ENCODE assay signal across 1 cellular context in genomic region chr2:55391155-55391554, GRCh38.
TF ChIP-seq lines count a peak whose summit lies in the region.

No MANE protein-coding gene starts in this region.

TF ChIP-seq in K562, 482 proteins besides CTCF, POLR2A, EP300 and RAD21 (continued from another document and continues in another):
- peak; percentile 86 for TF ChIP-seq HMBOX1 (IDR thresholded peaks at IDR 0.05)
- TF ChIP-seq PKNOX1 (IDR thresholded peaks at IDR 0.05) = peak; percentile 69
- 0 out of 2 replicates have a peak, but pooled peaks have one; percentile 18 for TF ChIP-seq FOXJ2 (tag; IDR thresholded peaks at IDR 0.05)
- TF ChIP-seq, protein P1, sequence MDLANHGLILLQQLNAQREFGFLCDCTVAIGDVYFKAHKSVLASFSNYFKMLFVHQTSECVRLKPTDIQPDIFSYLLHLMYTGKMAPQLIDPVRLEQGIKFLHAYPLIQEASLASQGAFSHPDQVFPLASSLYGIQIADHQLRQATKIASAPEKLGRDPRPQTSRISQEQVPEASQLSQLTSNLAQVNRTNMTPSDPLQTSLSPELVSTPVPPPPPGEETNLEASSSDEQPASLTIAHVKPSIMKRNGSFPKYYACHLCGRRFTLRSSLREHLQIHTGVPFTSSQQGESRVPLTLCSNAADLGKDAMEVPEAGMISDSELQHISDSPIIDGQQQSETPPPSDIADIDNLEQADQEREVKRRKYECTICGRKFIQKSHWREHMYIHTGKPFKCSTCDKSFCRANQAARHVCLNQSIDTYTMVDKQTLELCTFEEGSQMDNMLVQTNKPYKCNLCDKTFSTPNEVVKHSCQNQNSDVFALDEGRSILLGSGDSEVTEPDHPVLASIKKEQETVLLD (IDR thresholded peaks at IDR 0.05) = 0 out of 2 replicates have a peak, but pooled peaks have one; percentile 24
- TF ChIP-seq, protein P2, sequence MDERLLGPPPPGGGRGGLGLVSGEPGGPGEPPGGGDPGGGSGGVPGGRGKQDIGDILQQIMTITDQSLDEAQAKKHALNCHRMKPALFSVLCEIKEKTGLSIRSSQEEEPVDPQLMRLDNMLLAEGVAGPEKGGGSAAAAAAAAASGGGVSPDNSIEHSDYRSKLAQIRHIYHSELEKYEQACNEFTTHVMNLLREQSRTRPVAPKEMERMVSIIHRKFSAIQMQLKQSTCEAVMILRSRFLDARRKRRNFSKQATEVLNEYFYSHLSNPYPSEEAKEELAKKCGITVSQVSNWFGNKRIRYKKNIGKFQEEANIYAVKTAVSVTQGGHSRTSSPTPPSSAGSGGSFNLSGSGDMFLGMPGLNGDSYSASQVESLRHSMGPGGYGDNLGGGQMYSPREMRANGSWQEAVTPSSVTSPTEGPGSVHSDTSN (CRISPR knock-in tag; IDR thresholded peaks at IDR 0.05; ENCODE audit: low read depth) = no peak
- TF ChIP-seq, protein P2 (tag; conservative IDR thresholded peaks at IDR 0.05; ENCODE audit: low read depth) = peak; percentile 58; the same call in 1 of the 2 replicates
- TF ChIP-seq SETDB1 (IDR thresholded peaks at IDR 0.05; ENCODE audit: low read length) = no peak
- peak; percentile 30; the same call in 1 of the 2 replicates for TF ChIP-seq SMARCA4 (IDR thresholded peaks at IDR 0.05)
- peak; percentile 22; the same call in 1 of the 2 replicates for TF ChIP-seq GATAD2B (IDR thresholded peaks at IDR 0.05; ENCODE audit: borderline replicate concordance)
- peak; percentile 44 for TF ChIP-seq ARID1B (IDR thresholded peaks at IDR 0.05)
- 0 out of 2 replicates have a peak, but pooled peaks have one; percentile 53 for TF ChIP-seq ZZZ3 (IDR thresholded peaks at IDR 0.05)
- peak in 1 of 2 experiments; percentile 44 for TF ChIP-seq NCOA2 (IDR thresholded peaks at IDR 0.05; ENCODE audit: partially characterized antibody in 2 of 2)
- TF ChIP-seq ETV1 (tag; conservative IDR thresholded peaks at IDR 0.05; ENCODE audit: low read depth) = no peak
- 0 out of 2 replicates have a peak, but pooled peaks have one; percentile 1 for TF ChIP-seq GTF2E2 (tag; IDR thresholded peaks at IDR 0.05)
- TF ChIP-seq, protein P3, sequence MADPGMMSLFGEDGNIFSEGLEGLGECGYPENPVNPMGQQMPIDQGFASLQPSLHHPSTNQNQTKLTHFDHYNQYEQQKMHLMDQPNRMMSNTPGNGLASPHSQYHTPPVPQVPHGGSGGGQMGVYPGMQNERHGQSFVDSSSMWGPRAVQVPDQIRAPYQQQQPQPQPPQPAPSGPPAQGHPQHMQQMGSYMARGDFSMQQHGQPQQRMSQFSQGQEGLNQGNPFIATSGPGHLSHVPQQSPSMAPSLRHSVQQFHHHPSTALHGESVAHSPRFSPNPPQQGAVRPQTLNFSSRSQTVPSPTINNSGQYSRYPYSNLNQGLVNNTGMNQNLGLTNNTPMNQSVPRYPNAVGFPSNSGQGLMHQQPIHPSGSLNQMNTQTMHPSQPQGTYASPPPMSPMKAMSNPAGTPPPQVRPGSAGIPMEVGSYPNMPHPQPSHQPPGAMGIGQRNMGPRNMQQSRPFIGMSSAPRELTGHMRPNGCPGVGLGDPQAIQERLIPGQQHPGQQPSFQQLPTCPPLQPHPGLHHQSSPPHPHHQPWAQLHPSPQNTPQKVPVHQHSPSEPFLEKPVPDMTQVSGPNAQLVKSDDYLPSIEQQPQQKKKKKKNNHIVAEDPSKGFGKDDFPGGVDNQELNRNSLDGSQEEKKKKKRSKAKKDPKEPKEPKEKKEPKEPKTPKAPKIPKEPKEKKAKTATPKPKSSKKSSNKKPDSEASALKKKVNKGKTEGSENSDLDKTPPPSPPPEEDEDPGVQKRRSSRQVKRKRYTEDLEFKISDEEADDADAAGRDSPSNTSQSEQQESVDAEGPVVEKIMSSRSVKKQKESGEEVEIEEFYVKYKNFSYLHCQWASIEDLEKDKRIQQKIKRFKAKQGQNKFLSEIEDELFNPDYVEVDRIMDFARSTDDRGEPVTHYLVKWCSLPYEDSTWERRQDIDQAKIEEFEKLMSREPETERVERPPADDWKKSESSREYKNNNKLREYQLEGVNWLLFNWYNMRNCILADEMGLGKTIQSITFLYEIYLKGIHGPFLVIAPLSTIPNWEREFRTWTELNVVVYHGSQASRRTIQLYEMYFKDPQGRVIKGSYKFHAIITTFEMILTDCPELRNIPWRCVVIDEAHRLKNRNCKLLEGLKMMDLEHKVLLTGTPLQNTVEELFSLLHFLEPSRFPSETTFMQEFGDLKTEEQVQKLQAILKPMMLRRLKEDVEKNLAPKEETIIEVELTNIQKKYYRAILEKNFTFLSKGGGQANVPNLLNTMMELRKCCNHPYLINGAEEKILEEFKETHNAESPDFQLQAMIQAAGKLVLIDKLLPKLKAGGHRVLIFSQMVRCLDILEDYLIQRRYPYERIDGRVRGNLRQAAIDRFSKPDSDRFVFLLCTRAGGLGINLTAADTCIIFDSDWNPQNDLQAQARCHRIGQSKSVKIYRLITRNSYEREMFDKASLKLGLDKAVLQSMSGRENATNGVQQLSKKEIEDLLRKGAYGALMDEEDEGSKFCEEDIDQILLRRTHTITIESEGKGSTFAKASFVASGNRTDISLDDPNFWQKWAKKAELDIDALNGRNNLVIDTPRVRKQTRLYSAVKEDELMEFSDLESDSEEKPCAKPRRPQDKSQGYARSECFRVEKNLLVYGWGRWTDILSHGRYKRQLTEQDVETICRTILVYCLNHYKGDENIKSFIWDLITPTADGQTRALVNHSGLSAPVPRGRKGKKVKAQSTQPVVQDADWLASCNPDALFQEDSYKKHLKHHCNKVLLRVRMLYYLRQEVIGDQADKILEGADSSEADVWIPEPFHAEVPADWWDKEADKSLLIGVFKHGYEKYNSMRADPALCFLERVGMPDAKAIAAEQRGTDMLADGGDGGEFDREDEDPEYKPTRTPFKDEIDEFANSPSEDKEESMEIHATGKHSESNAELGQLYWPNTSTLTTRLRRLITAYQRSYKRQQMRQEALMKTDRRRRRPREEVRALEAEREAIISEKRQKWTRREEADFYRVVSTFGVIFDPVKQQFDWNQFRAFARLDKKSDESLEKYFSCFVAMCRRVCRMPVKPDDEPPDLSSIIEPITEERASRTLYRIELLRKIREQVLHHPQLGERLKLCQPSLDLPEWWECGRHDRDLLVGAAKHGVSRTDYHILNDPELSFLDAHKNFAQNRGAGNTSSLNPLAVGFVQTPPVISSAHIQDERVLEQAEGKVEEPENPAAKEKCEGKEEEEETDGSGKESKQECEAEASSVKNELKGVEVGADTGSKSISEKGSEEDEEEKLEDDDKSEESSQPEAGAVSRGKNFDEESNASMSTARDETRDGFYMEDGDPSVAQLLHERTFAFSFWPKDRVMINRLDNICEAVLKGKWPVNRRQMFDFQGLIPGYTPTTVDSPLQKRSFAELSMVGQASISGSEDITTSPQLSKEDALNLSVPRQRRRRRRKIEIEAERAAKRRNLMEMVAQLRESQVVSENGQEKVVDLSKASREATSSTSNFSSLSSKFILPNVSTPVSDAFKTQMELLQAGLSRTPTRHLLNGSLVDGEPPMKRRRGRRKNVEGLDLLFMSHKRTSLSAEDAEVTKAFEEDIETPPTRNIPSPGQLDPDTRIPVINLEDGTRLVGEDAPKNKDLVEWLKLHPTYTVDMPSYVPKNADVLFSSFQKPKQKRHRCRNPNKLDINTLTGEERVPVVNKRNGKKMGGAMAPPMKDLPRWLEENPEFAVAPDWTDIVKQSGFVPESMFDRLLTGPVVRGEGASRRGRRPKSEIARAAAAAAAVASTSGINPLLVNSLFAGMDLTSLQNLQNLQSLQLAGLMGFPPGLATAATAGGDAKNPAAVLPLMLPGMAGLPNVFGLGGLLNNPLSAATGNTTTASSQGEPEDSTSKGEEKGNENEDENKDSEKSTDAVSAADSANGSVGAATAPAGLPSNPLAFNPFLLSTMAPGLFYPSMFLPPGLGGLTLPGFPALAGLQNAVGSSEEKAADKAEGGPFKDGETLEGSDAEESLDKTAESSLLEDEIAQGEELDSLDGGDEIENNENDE (IDR thresholded peaks at IDR 0.05; ENCODE audit: low read depth, low read length) = no peak
- no peak for TF ChIP-seq FOS (IDR thresholded peaks at IDR 0.05; ENCODE audit: extremely low read depth, insufficient read length)
- 0 out of 2 replicates have a peak, but pooled peaks have one; percentile 21 for TF ChIP-seq FOXM1 (IDR thresholded peaks at IDR 0.05; ENCODE audit: low read depth)
- TF ChIP-seq FOXM1 (CRISPR knock-in tag; IDR thresholded peaks at IDR 0.05; ENCODE audit: low read depth) = no peak
- TF ChIP-seq CHAMP1 (IDR thresholded peaks at IDR 0.05) = peak; percentile 57; the same call in 1 of the 2 replicates
- peak; percentile 25; the same call in 1 of the 2 replicates for TF ChIP-seq SMARCA5 (IDR thresholded peaks at IDR 0.05)
- TF ChIP-seq MAZ (CRISPR knock-in tag; conservative IDR thresholded peaks at IDR 0.05 in 1 of 2, IDR thresholded peaks at IDR 0.05 in 1 of 2) = 0 out of 4 replicates have a peak, but pooled peaks of 1 of the 2 experiments have one; percentile 17
- peak; percentile 56 to 98 for TF ChIP-seq AFF1 (IDR thresholded peaks at IDR 0.05; ENCODE audit: low read depth in 1 of 2, partially characterized antibody in 2 of 2)
- TF ChIP-seq SMAD3 (CRISPR knock-in tag; conservative IDR thresholded peaks at IDR 0.05) = no peak
- no peak for TF ChIP-seq STAG1 (CRISPR knock-in tag; IDR thresholded peaks at IDR 0.05; ENCODE audit: borderline replicate concordance)
- peak; percentile 38 for TF ChIP-seq TAF9B (IDR thresholded peaks at IDR 0.05; ENCODE audit: partially characterized antibody)
- 0 out of 2 replicates have a peak, but pooled peaks have one; percentile 10 for TF ChIP-seq ZNF24 (IDR thresholded peaks at IDR 0.05)
- TF ChIP-seq KHSRP (IDR thresholded peaks at IDR 0.05) = peak; percentile 36; the same call in 1 of the 2 replicates
- no peak for TF ChIP-seq HNRNPUL1 (IDR thresholded peaks at IDR 0.05; ENCODE audit: low read length)
- TF ChIP-seq TOE1 (IDR thresholded peaks at IDR 0.05; ENCODE audit: borderline replicate concordance) = 0 out of 2 replicates have a peak, but pooled peaks have one; percentile 16
- no peak for TF ChIP-seq TOE1 (CRISPR knock-in tag; IDR thresholded peaks at IDR 0.05; ENCODE audit: borderline replicate concordance, low read depth)
- TF ChIP-seq ZNF184 (CRISPR knock-in tag; IDR thresholded peaks at IDR 0.05) = no peak
